8 cellular contexts compared by ENCODE assay signal in the genomic region with DNA sequence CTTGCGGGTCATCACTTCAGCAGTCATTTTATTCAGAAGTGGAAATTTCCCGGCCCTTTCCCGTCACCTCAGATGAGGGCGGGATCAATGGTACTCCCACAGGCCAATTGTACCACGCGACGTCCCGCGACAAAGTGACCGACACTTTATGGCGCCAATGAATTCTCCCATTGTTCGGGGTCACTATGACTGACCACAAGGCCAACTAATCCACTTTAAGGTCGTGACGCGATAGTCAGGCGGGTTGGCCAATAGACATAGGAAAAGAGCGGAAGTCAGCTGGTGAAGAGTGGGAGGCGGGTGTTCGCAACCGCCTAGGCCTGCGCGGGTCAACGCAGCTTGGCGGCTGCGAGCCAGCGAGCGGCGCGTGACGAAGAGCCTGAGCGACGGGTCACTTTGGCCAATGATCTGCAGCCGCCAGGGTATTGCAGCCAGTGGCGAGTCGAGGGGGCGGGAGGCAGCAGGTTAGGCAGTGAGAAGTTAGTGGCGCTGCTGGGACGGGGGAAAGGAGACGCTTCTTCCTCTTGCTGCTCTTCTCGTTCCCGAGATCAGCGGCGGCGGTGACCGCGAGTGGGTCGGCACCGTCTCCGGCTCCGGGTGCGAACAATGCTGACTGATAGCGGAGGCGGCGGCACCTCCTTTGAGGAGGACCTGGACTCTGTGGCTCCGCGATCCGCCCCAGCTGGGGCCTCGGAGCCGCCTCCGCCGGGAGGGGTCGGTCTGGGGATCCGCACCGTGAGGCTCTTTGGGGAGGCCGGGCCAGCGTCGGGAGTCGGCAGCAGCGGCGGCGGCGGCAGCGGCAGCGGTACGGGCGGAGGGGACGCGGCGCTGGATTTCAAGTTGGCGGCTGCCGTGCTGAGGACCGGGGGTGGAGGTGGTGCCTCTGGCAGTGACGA. TPM values are rescaled to one million over a fixed set of nuclear protein-coding genes. Genes with fewer than 3 reads are reported as not detected.
DNase-seq lines count a peak whose midpoint lies in the region; ATAC-seq and TF ChIP-seq lines count a peak whose summit lies in the region.

A gene with protein sequence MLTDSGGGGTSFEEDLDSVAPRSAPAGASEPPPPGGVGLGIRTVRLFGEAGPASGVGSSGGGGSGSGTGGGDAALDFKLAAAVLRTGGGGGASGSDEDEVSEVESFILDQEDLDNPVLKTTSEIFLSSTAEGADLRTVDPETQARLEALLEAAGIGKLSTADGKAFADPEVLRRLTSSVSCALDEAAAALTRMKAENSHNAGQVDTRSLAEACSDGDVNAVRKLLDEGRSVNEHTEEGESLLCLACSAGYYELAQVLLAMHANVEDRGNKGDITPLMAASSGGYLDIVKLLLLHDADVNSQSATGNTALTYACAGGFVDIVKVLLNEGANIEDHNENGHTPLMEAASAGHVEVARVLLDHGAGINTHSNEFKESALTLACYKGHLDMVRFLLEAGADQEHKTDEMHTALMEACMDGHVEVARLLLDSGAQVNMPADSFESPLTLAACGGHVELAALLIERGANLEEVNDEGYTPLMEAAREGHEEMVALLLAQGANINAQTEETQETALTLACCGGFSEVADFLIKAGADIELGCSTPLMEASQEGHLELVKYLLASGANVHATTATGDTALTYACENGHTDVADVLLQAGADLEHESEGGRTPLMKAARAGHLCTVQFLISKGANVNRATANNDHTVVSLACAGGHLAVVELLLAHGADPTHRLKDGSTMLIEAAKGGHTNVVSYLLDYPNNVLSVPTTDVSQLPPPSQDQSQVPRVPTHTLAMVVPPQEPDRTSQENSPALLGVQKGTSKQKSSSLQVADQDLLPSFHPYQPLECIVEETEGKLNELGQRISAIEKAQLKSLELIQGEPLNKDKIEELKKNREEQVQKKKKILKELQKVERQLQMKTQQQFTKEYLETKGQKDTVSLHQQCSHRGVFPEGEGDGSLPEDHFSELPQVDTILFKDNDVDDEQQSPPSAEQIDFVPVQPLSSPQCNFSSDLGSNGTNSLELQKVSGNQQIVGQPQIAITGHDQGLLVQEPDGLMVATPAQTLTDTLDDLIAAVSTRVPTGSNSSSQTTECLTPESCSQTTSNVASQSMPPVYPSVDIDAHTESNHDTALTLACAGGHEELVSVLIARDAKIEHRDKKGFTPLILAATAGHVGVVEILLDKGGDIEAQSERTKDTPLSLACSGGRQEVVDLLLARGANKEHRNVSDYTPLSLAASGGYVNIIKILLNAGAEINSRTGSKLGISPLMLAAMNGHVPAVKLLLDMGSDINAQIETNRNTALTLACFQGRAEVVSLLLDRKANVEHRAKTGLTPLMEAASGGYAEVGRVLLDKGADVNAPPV (N-terminal part only) (plus strand): TSS at position 472 of the 896 bp plus-strand sequence. CDS start 135 bp downstream, at position 607.

- H3K27me3 Mint-ChIP-seq in T-helper 1 cell treated with Interleukin-12 subunit alpha and Interleukin-12 subunit beta and Interleukin-4 antibody, amounts not matched to agents 30 μg/mL and 1 μg/mL, for 36 hours (ENCODE audit: low read depth) = no peaks in the 10 kb centered on the region

- H3K4me1 ChIP-seq in left ventricle myocardium inferior (peaks cover 62% of the 10 kb centered on the region), prostate gland (replicated peaks) (no peaks in the 10 kb centered on the region), urinary bladder (ENCODE audit: insufficient read depth) (no peaks in the 10 kb centered on the region)

- peaks cover 8% of the 10 kb centered on the region for H3K36me3 Mint-ChIP-seq in T-helper 1 cell treated with Interleukin-12 subunit alpha and Interleukin-12 subunit beta and Interleukin-4 antibody, amounts not matched to agents 30 μg/mL and 1 μg/mL, for 36 hours (ENCODE audit: low read depth)

- H3K27me3 ChIP-seq in left ventricle myocardium inferior (ENCODE audit: low read depth) (no peaks in the 10 kb centered on the region), prostate gland (replicated peaks; ENCODE audit: insufficient read depth) (no peaks in the 10 kb centered on the region)

- in situ Hi-C loops in GM13977 (cut with MboI; ENCODE audit: low pct_unique_long_range_greater_than_20kb, low sequenced_read_pairs, unreplicated experiment) = no loop called here

- peaks cover 4% of the 10 kb centered on the region for H3K36me3 ChIP-seq in left ventricle myocardium inferior
- H3K36me3 ChIP-seq in prostate gland = no peaks in the 10 kb centered on the region
- H3K36me3 ChIP-seq in urinary bladder (ENCODE audit: insufficient read depth) = no peaks in the 10 kb centered on the region

- H3K27ac Mint-ChIP-seq in T-helper 1 cell treated with Interleukin-12 subunit alpha and Interleukin-12 subunit beta and Interleukin-4 antibody, amounts not matched to agents 30 μg/mL and 1 μg/mL, for 36 hours = peak within 1 kb of the TSS; percentile 90

- peaks cover 26% of the 10 kb centered on the region for H3K4me1 Mint-ChIP-seq in T-helper 1 cell treated with Interleukin-12 subunit alpha and Interleukin-12 subunit beta and Interleukin-4 antibody, amounts not matched to agents 30 μg/mL and 1 μg/mL, for 36 hours (ENCODE audit: low read depth)

- peak; percentile 78 for ATAC-seq in HG02884 (IDR thresholded peaks at IDR 0.05; ENCODE audit: unreplicated experiment)

- H3K9me3 Mint-ChIP-seq in T-helper 1 cell treated with Interleukin-12 subunit alpha and Interleukin-12 subunit beta and Interleukin-4 antibody, amounts not matched to agents 30 μg/mL and 1 μg/mL, for 36 hours = no peaks in the 10 kb centered on the region

- H3K4me3 Mint-ChIP-seq in T-helper 1 cell treated with Interleukin-12 subunit alpha and Interleukin-12 subunit beta and Interleukin-4 antibody, amounts not matched to agents 30 μg/mL and 1 μg/mL, for 36 hours = no peak within 1 kb of the TSS

- WGBS in prostate gland = under 1% methylated on average over 77 of the region's 83 CpGs
- under 1% methylated on average over 83 of the region's 83 CpGs for WGBS in urinary bladder

- DNase-seq in GM13977 (ENCODE audit: low spot score) (peak; percentile 95), NCI-H1694 (lab: John Stamatoyannopoulos, UW) (peak; percentile 99), amygdala (lab: John Stamatoyannopoulos, UW) (peak; percentile 91 to 100 (median 98)), left ventricle myocardium inferior (peak; percentile 98), prostate gland (ENCODE audit: low spot score) (peak; percentile 100)

- TF ChIP-seq CTCF in GM13977 (IDR thresholded peaks at IDR 0.05; ENCODE audit: extremely low read depth, insufficient read depth, missing control alignments) (no peak), left ventricle myocardium inferior (IDR thresholded peaks at IDR 0.05; ENCODE audit: borderline replicate concordance) (no peak), prostate gland (IDR thresholded peaks at IDR 0.05) (peak in 2 of 4 experiments; percentile 48 to 62)

- peak within 1 kb of the TSS; percentile 98 for H3K27ac ChIP-seq in left ventricle myocardium inferior (replicated peaks)
- peak within 1 kb of the TSS; percentile 95 for H3K27ac ChIP-seq in prostate gland
- H3K27ac ChIP-seq in urinary bladder (ENCODE audit: low read depth) = peak within 1 kb of the TSS; percentile 91

- intact Hi-C loops in left ventricle myocardium inferior (cut with micrococcal nuclease) = no loop called here
- intact Hi-C loops in prostate gland (cut with DNase I) = loop anchor here (5.0 kb wide), 2 partner anchors 156 to 236 kb away; a partner anchor contains a TSS

- H3K4me3 ChIP-seq in left ventricle myocardium inferior = peak within 1 kb of the TSS; percentile 89
- peak within 1 kb of the TSS; percentile 93 to 96 for H3K4me3 ChIP-seq in prostate gland
- peak within 1 kb of the TSS; percentile 83 for H3K4me3 ChIP-seq in urinary bladder (ENCODE audit: low read depth, low read length)

- H3K9me3 ChIP-seq in left ventricle myocardium inferior (replicated peaks) (no peaks in the 10 kb centered on the region), prostate gland (no peaks in the 10 kb centered on the region)

- TF ChIP-seq POLR2A in prostate gland (IDR thresholded peaks at IDR 0.05) = peak; percentile 99

RNA-seq across cellular contexts. Expression of the gene that starts here (rescaled TPM):
- total RNA-seq in left ventricle myocardium inferior (58.5 TPM), prostate gland (100 to 1,000 TPM in 1 of 2 donors, 10 to 100 TPM in 1; 69.7 to 112 TPM), urinary bladder (219 TPM)
- 53.4 TPM for polyA plus RNA-seq in urinary bladder

Comparison
In these comparisons a context has a peak if more than half of its experiments do, and no peak if none do; other contexts are left out.
1. Peak in every context shown above with its lines: DNase-seq, ATAC-seq, H3K4me3 ChIP-seq and H3K27ac ChIP-seq.